In the genomic region with DNA sequence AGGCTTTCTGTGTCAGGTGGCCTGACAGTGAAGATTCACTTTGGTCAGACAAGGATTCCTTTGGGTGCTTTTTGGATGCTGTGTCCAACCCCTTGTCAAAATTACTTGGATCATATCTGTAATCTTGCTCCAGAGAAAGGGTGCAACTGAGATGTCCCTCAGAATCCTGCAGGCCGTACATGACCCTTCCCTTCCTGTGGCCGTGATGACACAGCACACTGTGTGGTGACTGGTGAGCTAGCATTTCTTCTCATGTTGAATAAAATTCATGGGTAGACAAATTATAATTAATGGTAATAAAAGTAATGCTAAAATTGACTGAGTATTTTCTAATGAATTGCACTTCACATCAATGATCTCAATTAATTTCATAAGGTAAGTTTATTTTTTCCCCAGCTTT, we compare ENCODE assay signal across 32 cellular contexts.
"Had no signal": no experiment of that assay in that cellular context is flagged by ENCODE, and none has a peak within 500 bp of the region (broad histone marks: within the 10 kb centered on the region; RNA-seq: fewer than 3 reads in every experiment).

No MANE protein-coding gene starts in this region.

- H3K9me3 ChIP-seq: MG63, Peyer's patch, SJSA1, SK-N-SH had no signal

- H3K4me2 ChIP-seq: SK-N-SH had no signal

- H3K4me3 ChIP-seq: MG63, Peyer's patch, SJSA1 had no signal

- ATAC-seq: PC-3 had no signal

- DNase-seq: Kasumi-1, KG1, MG63, NCI-H1048, NCI-H1092 treated with DMSO at 0.1 percent for 48 hours, NCI-H1105 treated with DMSO at 0.1 percent for 48 hours, NCI-H1417, NCI-H1436, NCI-H146, NCI-H1694, NCI-H187, NCI-H1930, NCI-H2029 treated with DMSO at 0.1 percent for 48 hours, NCI-H2081 treated with DMSO at 0.1 percent for 48 hours, NCI-H2107, NCI-H2171, NCI-H226, NCI-H446 treated with DMSO at 0.1 percent for 48 hours, NCI-H510A, NCI-H524, NCI-H69, NCI-H748 treated with DMSO at 0.1 percent for 48 hours, NCI-H82, OCI-M1, PC-3, Peyer's patch, Right ventricle myocardium superior, RPMI8226, SHP77 treated with DMSO at 0.1 percent for 48 hours, SK-N-SH, SW 1271 had no signal

- H3K9ac ChIP-seq: SK-N-SH had no signal

- H3K36me3 ChIP-seq: MG63, Peyer's patch, SJSA1 had no signal

- H3K4me1 ChIP-seq: Peyer's patch had no signal

- H3K27ac ChIP-seq: Peyer's patch, SJSA1 had no signal

- H3K27me3 ChIP-seq: MG63, Peyer's patch, SJSA1 had no signal
